Comparison of ENCODE assay signal across 8 cellular contexts in genomic region chr1:108897865-108898720, GRCh38. TPM values are rescaled to one million over a fixed set of nuclear protein-coding genes. Genes with fewer than 3 reads are reported as not detected.
DNase-seq lines count a peak whose midpoint lies in the region; ATAC-seq and TF ChIP-seq lines count a peak whose summit lies in the region.

No MANE protein-coding gene starts in this region.

- H3K27me3 ChIP-seq in PC-3 (ENCODE audit: low read length) (no peaks in the 10 kb centered on the region), thyroid gland (no peaks in the 10 kb centered on the region)

- TF ChIP-seq RAD21 in Ishikawa (IDR thresholded peaks at IDR 0.05; ENCODE audit: low read depth), result peak; percentile 81

- no peak overlapping the region for H3K4me2 ChIP-seq in PC-3 (ENCODE audit: low read length)

- H3K9me3 ChIP-seq in PC-3 (ENCODE audit: low read length) (no peaks in the 10 kb centered on the region), thyroid gland (no peaks in the 10 kb centered on the region)

- H3K36me3 ChIP-seq in PC-3 (ENCODE audit: low read depth, low read length) (peaks cover 13% of the 10 kb centered on the region; the same call in 1 of the 2 replicates), thyroid gland (no peaks in the 10 kb centered on the region)

- no peaks in the 10 kb centered on the region for H3K9me2 ChIP-seq in PC-3 (replicated peaks; ENCODE audit: low read length)

- POLR2A ChIA-PET in PC-3 (lab: Charles Lee; ENCODE audit: unreplicated experiment), result interaction anchor here (0.6 kb wide), 1 partner anchor 73 kb away, joined by 4 read pairs; no protein-coding TSS in a partner anchor

- no peak for TF ChIP-seq EP300 in Ishikawa (IDR thresholded peaks at IDR 0.05; ENCODE audit: borderline replicate concordance)

- H2AFZ ChIP-seq in PC-3 (ENCODE audit: low read length), result no peak overlapping the region

- H3K27ac ChIP-seq in PC-3 (ENCODE audit: low read length), result no peak overlapping the region
- no peak overlapping the region for H3K27ac ChIP-seq in thyroid gland

- peak; percentile 60 for TF ChIP-seq CTCF in AG09319 (IDR thresholded peaks at IDR 0.05; ENCODE audit: low read depth, low read length)
- TF ChIP-seq CTCF in GM12865 (IDR thresholded peaks at IDR 0.05; ENCODE audit: insufficient read depth, low read depth, low read length, missing control alignments), result peak; percentile 58
- TF ChIP-seq CTCF in PC-3 (conservative IDR thresholded peaks at IDR 0.05; ENCODE audit: low read depth, low read length), result peak; percentile 84
- peak; percentile 33 to 77 (median 62) for TF ChIP-seq CTCF in thyroid gland (IDR thresholded peaks at IDR 0.05)

- H3K79me2 ChIP-seq in PC-3 (ENCODE audit: low read length), result no peaks in the 10 kb centered on the region

- ATAC-seq in PC-3, result peak; percentile 60

- no TSS peak for BruUV-seq in PC-3 (replicated peaks; lab: Mats Ljungman, UMichigan)

- H3F3A ChIP-seq in PC-3 (ENCODE audit: low read length, unreplicated experiment), result peaks cover 4% of the 10 kb centered on the region

- no peak overlapping the region for H3K9ac ChIP-seq in PC-3 (ENCODE audit: low read length)

- 0 out of 2 replicates have a peak, but pooled peaks cover 7% of the 10 kb centered on the region for H4K20me1 ChIP-seq in PC-3 (ENCODE audit: low read length)

- 63 to 70% methylated on average over 8 of the region's 8 CpGs for WGBS in thyroid gland, 2 donors

- no peak for DNase-seq in AG09319 (ENCODE audit: extremely low read depth, low read depth)
- peak; percentile 64 for DNase-seq in GM12865 (ENCODE audit: low read depth)
- peak; percentile 80 for DNase-seq in PC-3
- peak; percentile 40 for DNase-seq in central memory CD4-positive, alpha-beta T cell
- DNase-seq in left kidney (ENCODE audit: low read depth, low spot score), result peak; percentile 76
- DNase-seq in thyroid gland, result peak in 1 of 2 donors; percentile 17
- no peak for DNase-seq in UCSD-AML1 (lab: John Stamatoyannopoulos, UW; ENCODE audit: unreplicated experiment)

- intact Hi-C loops in PC-3 (cut with micrococcal nuclease), result loop anchor here (1.0 to 5.0 kb wide), 4 partner anchors 21 to 206 kb away; partner anchors contain the start of genes GPSM2, PRPF38B and STXBP3
- intact Hi-C loops in thyroid gland (cut with DNase I), result loop anchor here (5.0 kb wide), 1 partner anchor 71 kb away; no protein-coding TSS in a partner anchor

- H3K4me3 ChIP-seq in GM12865 (ENCODE audit: low read depth, low read length) (no peak overlapping the region), PC-3 (ENCODE audit: low read length) (no peak overlapping the region), thyroid gland (replicated peaks in 1 of 3) (no peak overlapping the region)

- CTCF ChIA-PET in PC-3 (lab: Charles Lee), result interaction anchor here (0.6 to 1.0 kb wide), 4 partner anchors 67 to 150 kb away, joined by 3 to 7 read pairs (median 4); no protein-coding TSS in a partner anchor

- peaks cover 14% of the 10 kb centered on the region for H3K4me1 ChIP-seq in PC-3 (ENCODE audit: insufficient read depth, low read length)
- H3K4me1 ChIP-seq in thyroid gland, result no peaks in the 10 kb centered on the region

- no peak for TF ChIP-seq POLR2A in thyroid gland (IDR thresholded peaks at IDR 0.05)

TF ChIP-seq in Ishikawa, 13 proteins besides CTCF, POLR2A, EP300 and RAD21:
- no peak for TF ChIP-seq YY1 (IDR thresholded peaks at IDR 0.05; ENCODE audit: low read depth)
- TF ChIP-seq USF1 (IDR thresholded peaks at IDR 0.05), result no peak
- no peak for TF ChIP-seq TEAD4 (IDR thresholded peaks at IDR 0.05)
- TF ChIP-seq FOXM1 (IDR thresholded peaks at IDR 0.05; ENCODE audit: borderline replicate concordance, low read depth), result no peak
- TF ChIP-seq CREB1 (IDR thresholded peaks at IDR 0.05; ENCODE audit: low read depth), result no peak
- no peak for TF ChIP-seq ZBTB7A (IDR thresholded peaks at IDR 0.05; ENCODE audit: low read depth)
- TF ChIP-seq, protein P1, sequence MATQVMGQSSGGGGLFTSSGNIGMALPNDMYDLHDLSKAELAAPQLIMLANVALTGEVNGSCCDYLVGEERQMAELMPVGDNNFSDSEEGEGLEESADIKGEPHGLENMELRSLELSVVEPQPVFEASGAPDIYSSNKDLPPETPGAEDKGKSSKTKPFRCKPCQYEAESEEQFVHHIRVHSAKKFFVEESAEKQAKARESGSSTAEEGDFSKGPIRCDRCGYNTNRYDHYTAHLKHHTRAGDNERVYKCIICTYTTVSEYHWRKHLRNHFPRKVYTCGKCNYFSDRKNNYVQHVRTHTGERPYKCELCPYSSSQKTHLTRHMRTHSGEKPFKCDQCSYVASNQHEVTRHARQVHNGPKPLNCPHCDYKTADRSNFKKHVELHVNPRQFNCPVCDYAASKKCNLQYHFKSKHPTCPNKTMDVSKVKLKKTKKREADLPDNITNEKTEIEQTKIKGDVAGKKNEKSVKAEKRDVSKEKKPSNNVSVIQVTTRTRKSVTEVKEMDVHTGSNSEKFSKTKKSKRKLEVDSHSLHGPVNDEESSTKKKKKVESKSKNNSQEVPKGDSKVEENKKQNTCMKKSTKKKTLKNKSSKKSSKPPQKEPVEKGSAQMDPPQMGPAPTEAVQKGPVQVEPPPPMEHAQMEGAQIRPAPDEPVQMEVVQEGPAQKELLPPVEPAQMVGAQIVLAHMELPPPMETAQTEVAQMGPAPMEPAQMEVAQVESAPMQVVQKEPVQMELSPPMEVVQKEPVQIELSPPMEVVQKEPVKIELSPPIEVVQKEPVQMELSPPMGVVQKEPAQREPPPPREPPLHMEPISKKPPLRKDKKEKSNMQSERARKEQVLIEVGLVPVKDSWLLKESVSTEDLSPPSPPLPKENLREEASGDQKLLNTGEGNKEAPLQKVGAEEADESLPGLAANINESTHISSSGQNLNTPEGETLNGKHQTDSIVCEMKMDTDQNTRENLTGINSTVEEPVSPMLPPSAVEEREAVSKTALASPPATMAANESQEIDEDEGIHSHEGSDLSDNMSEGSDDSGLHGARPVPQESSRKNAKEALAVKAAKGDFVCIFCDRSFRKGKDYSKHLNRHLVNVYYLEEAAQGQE (IDR thresholded peaks at IDR 0.05; ENCODE audit: low read depth), result no peak
- no peak for TF ChIP-seq NFIC (IDR thresholded peaks at IDR 0.05)
- TF ChIP-seq TAF1 (IDR thresholded peaks at IDR 0.05; ENCODE audit: low read depth), result no peak

RNA-seq across cellular contexts. Expression of gene GPSM2, which starts 21.3 kb away (rescaled TPM):
- total RNA-seq in PC-3 (2014; rRNA removed) (48.5 and 56.6 TPM in 2 replicates), thyroid gland (10 to 100 TPM in 1 of 4 donors, 1 to 10 TPM in 3; 1.3 to 15.5 (median 6.1) TPM)

RNA-seq across cellular contexts. Expression of gene AKNAD1, which starts 41.2 kb away (rescaled TPM):
- total RNA-seq in PC-3 (2014; rRNA removed) (0.07 and 1.8 TPM in 2 replicates), thyroid gland (1 to 10 TPM in 1 of 4 donors, not detected in 3; 6.2 TPM)

Comparison
In these comparisons a context has a peak if more than half of its experiments do, and no peak if none do; other contexts are left out.
1. DNase-seq: peak in GM12865 (single experiment), PC-3 (single experiment), central memory CD4-positive, alpha-beta T cell (single experiment) and left kidney (single experiment); none in AG09319 (single experiment) and UCSD-AML1 (single experiment).
2. Peak in every context shown above with its lines, with median percentiles within 50 percentile points of each other: CTCF ChIP-seq.